ENCODE assay signal across 21 cellular contexts in genomic region chr11:119424276-119424675, GRCh38. TPM values are rescaled to one million over a fixed set of nuclear protein-coding genes. Genes with fewer than 3 reads are reported as not detected.
"Had no signal": no experiment of that assay in that cellular context is flagged by ENCODE, and none has a peak within 500 bp of the region (broad histone marks: within the 10 kb centered on the region; RNA-seq: fewer than 3 reads in every experiment).

No MANE protein-coding gene starts in this region.

- H3K36me3 Mint-ChIP-seq: activated naive CD8-positive, alpha-beta T cell treated with anti-CD3 and anti-CD28 coated beads, Interleukin-2, amount 10 ng/mL, durations not matched to agents 7 days and 5 days; immature natural killer cell; naive thymus-derived CD8-positive, alpha-beta T cell; stimulated activated naive B cell treated with anti-CD40 and anti-IgM and Interleukin-4, amounts not matched to agents 10 μg/mL and 1 μg/mL and 100 μg/mL, for 72 hours had no signal

- ATAC-seq: activated T-cell treated with anti-CD3 and anti-CD28 coated beads, Interleukin-2, amount 50 U/mL, for 4 hours; esophagus mucosa; left lobe of liver; naive thymus-derived CD8-positive, alpha-beta T cell; stimulated activated naive B cell treated with anti-CD40 and anti-IgM and Interleukin-4, amounts not matched to agents 10 μg/mL and 1 μg/mL and 100 μg/mL, for 72 hours had no signal

- H3K36me3 ChIP-seq: sigmoid colon, WERI-Rb-1 had no signal

- H3K27ac Mint-ChIP-seq: activated naive CD8-positive, alpha-beta T cell treated with anti-CD3 and anti-CD28 coated beads, Interleukin-2, amount 10 ng/mL, durations not matched to agents 7 days and 5 days; immature natural killer cell; naive thymus-derived CD8-positive, alpha-beta T cell had no signal

- H3K4me3 Mint-ChIP-seq: activated naive CD8-positive, alpha-beta T cell treated with anti-CD3 and anti-CD28 coated beads, Interleukin-2, amount 10 ng/mL, durations not matched to agents 7 days and 5 days; activated T-cell treated with anti-CD3 and anti-CD28 coated beads, Interleukin-2, amount 50 U/mL, for 4 hours; stimulated activated naive B cell treated with anti-CD40 and anti-IgM and Interleukin-4, amounts not matched to agents 10 μg/mL and 1 μg/mL and 100 μg/mL, for 72 hours had no signal

- H3K27ac ChIP-seq: WERI-Rb-1 had no signal

- H3K9me2 ChIP-seq: SK-N-SH had no signal

- H3K9me3 ChIP-seq: sigmoid colon, SK-N-SH had no signal

- H3K4me3 ChIP-seq: lung, sigmoid colon, smooth muscle cell had no signal

- H3K9me3 Mint-ChIP-seq: activated naive CD8-positive, alpha-beta T cell treated with anti-CD3 and anti-CD28 coated beads, Interleukin-2, amount 10 ng/mL, durations not matched to agents 7 days and 5 days; activated T-cell treated with anti-CD3 and anti-CD28 coated beads, Interleukin-2, amount 50 U/mL, for 4 hours; stimulated activated naive B cell treated with anti-CD40 and anti-IgM and Interleukin-4, amounts not matched to agents 10 μg/mL and 1 μg/mL and 100 μg/mL, for 72 hours had no signal

- DNase-seq: activated CD4-positive, alpha-beta T cell treated with anti-CD3 and anti-CD28 coated beads for 1 hour; activated CD8-positive, alpha-beta memory T cell treated with anti-CD3 and anti-CD28 coated beads, Interleukin-2, amount 50 U/mL, for 48 hours; activated naive CD4-positive, alpha-beta T cell treated with Interleukin-2 at 50 U/mL for 16 hours; activated naive CD8-positive, alpha-beta T cell treated with anti-CD3 and anti-CD28 coated beads, Interleukin-2, amount 10 ng/mL, durations not matched to agents 7 days and 5 days; activated T-cell treated with anti-CD3 and anti-CD28 coated beads, Interleukin-2, amount 50 U/mL, for 4 hours; amniotic stem cell; dermis blood vessel endothelial cell; effector memory CD4-positive, alpha-beta T cell; foreskin melanocyte; immature natural killer cell; naive thymus-derived CD8-positive, alpha-beta T cell; sigmoid colon; stimulated activated CD4-positive, alpha-beta T cell treated with anti-CD3 and anti-CD28 coated beads, Interleukin-2, amount 100 ng/mL, for 48 hours; stimulated activated CD8-positive, alpha-beta memory T cell treated with anti-CD3 and anti-CD28 coated beads, Interleukin-4, amount 100 ng/mL, for 48 hours; stimulated activated naive B cell treated with anti-CD40 and anti-IgM and Interleukin-4, amounts not matched to agents 10 μg/mL and 1 μg/mL and 100 μg/mL, for 72 hours; WERI-Rb-1 had no signal

RNA-seq across cellular contexts. Expression of gene THY1, which starts 1.3 kb away (rescaled TPM):
- total RNA-seq: activated naive CD8-positive, alpha-beta T cell treated with anti-CD3 and anti-CD28 coated beads, Interleukin-2, amount 10 ng/mL, durations not matched to agents 7 days and 5 days; naive thymus-derived CD8-positive, alpha-beta T cell had no signal
- polyA plus RNA-seq: immature natural killer cell; naive thymus-derived CD8-positive, alpha-beta T cell had no signal

RNA-seq across cellular contexts. Expression of gene USP2, which starts 42.8 kb away (rescaled TPM):
- polyA plus RNA-seq: immature natural killer cell had no signal
